Comparison of ENCODE assay signal across 8 cellular contexts in the genomic region with DNA sequence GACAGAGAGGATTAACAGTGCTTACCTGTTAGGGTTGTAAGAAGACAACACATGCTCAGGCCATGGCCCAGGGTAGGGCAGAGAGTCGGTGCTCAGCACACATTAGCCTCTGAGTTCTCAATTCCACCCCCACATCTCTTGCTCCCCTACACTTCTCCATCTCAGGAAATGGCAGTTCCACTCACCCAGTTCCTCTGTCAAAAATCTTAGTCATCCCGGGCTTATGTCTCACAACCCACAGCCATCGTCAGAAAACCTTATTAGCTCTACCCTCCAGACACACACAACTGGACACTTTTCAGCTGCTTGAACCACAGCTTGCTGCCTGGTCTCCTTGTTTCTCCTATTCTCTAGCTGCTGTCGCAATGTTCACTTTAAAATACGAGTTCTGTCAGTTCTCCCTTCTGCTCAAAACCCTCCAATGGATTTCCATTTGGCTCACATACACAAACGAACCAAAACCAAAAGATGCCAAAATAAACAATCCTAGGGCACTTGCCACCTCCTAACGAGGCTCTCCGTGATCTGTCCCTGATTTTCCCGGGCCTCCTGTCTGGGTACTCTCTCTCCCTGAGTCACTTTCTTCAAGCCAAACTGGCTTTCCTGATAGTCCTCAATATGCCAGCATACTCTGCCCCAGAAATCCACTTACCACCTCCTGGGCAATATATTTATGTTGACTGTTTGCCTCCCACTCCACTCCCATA.
DNase-seq lines count a peak whose midpoint lies in the region; ATAC-seq and TF ChIP-seq lines count a peak whose summit lies in the region.

No MANE protein-coding gene starts in this region.

- intact Hi-C loops in activated T-helper 1 cell treated with anti-CD3 and anti-CD28 coated beads, Interleukin-12 subunit alpha, Interleukin-12 subunit beta, Interleukin-2, Interleukin-4 antibody, amounts not matched to agents 30 ng/mL and 10 ng/mL and 1 ng/mL, durations not matched to agents 14 hours and 24 hours and 36 hours (cut with micrococcal nuclease), result no loop called here

- H3K27me3 Mint-ChIP-seq in activated T-helper 1 cell treated with anti-CD3 and anti-CD28 coated beads, Interleukin-12 subunit alpha, Interleukin-12 subunit beta, Interleukin-2, Interleukin-4 antibody, amounts not matched to agents 30 ng/mL and 10 ng/mL and 1 ng/mL, durations not matched to agents 14 hours and 24 hours and 36 hours (ENCODE audit: insufficient read depth), result no peaks in the 10 kb centered on the region

- H3K4me3 Mint-ChIP-seq in activated T-helper 1 cell treated with anti-CD3 and anti-CD28 coated beads, Interleukin-12 subunit alpha, Interleukin-12 subunit beta, Interleukin-2, Interleukin-4 antibody, amounts not matched to agents 30 ng/mL and 10 ng/mL and 1 ng/mL, durations not matched to agents 14 hours and 24 hours and 36 hours, result no peak overlapping the region

- H3K9me3 Mint-ChIP-seq in activated T-helper 1 cell treated with anti-CD3 and anti-CD28 coated beads, Interleukin-12 subunit alpha, Interleukin-12 subunit beta, Interleukin-2, Interleukin-4 antibody, amounts not matched to agents 30 ng/mL and 10 ng/mL and 1 ng/mL, durations not matched to agents 14 hours and 24 hours and 36 hours, result no peaks in the 10 kb centered on the region

- ATAC-seq in GM19372 (IDR thresholded peaks at IDR 0.05; ENCODE audit: low read depth, unreplicated experiment), result peak; percentile 48
- ATAC-seq in HG03354 (IDR thresholded peaks at IDR 0.05; ENCODE audit: poor library complexity, severe bottlenecking, unreplicated experiment), result peak; percentile 58
- ATAC-seq in stimulated activated naive CD8-positive, alpha-beta T cell treated with anti-CD3 and anti-CD28 coated beads, Interleukin-15, Interleukin-2, amounts not matched to agents 100 U/mL and 50 U/mL, for 24 hours, result peak; percentile 66

- peak overlapping the region; percentile 5 for H3K27ac Mint-ChIP-seq in activated T-helper 1 cell treated with anti-CD3 and anti-CD28 coated beads, Interleukin-12 subunit alpha, Interleukin-12 subunit beta, Interleukin-2, Interleukin-4 antibody, amounts not matched to agents 30 ng/mL and 10 ng/mL and 1 ng/mL, durations not matched to agents 14 hours and 24 hours and 36 hours

- peaks cover 26% of the 10 kb centered on the region for H3K4me1 Mint-ChIP-seq in activated T-helper 1 cell treated with anti-CD3 and anti-CD28 coated beads, Interleukin-12 subunit alpha, Interleukin-12 subunit beta, Interleukin-2, Interleukin-4 antibody, amounts not matched to agents 30 ng/mL and 10 ng/mL and 1 ng/mL, durations not matched to agents 14 hours and 24 hours and 36 hours (ENCODE audit: low read depth)

- H3K36me3 Mint-ChIP-seq in activated T-helper 1 cell treated with anti-CD3 and anti-CD28 coated beads, Interleukin-12 subunit alpha, Interleukin-12 subunit beta, Interleukin-2, Interleukin-4 antibody, amounts not matched to agents 30 ng/mL and 10 ng/mL and 1 ng/mL, durations not matched to agents 14 hours and 24 hours and 36 hours (ENCODE audit: low read depth), result no peaks in the 10 kb centered on the region

- H3K4me3 ChIP-seq in AG09309 (ENCODE audit: control insufficient read depth, low read depth, low read length), result no peak overlapping the region

- DNase-seq in AG09309 (ENCODE audit: low read depth) (peak; percentile 57), cortex of kidney (lab: John Stamatoyannopoulos, UW) (no peak), GM19238 (ENCODE audit: insufficient read length, low spot score) (no peak)
- DNase-seq in activated T-helper 1 cell treated with anti-CD3 and anti-CD28 coated beads, Interleukin-12 subunit alpha, Interleukin-12 subunit beta, Interleukin-2, Interleukin-4 antibody, amounts not matched to agents 30 ng/mL and 10 ng/mL and 1 ng/mL, durations not matched to agents 14 hours and 24 hours and 36 hours (ENCODE audit: low spot score), result peak; percentile 1
- no peak for DNase-seq in stimulated activated naive CD8-positive, alpha-beta T cell treated with anti-CD3 and anti-CD28 coated beads, Interleukin-15, Interleukin-2, amounts not matched to agents 100 U/mL and 50 U/mL, for 24 hours
- DNase-seq in activated CD4-positive, CD25-positive, alpha-beta regulatory T cell treated with anti-CD3 and anti-CD28 coated beads, Interleukin-2, amount 50 U/mL, for 72 hours, result no peak

- TF ChIP-seq CTCF in AG09309 (IDR thresholded peaks at IDR 0.05; ENCODE audit: control insufficient read depth, insufficient read depth, low read depth, low read length, missing control alignments), result no peak

Comparison
In these comparisons a context has a peak if more than half of its experiments do, and no peak if none do; other contexts are left out.
1. DNase-seq: peak in AG09309 (single experiment) and activated T-helper 1 cell treated with anti-CD3 and anti-CD28 coated beads, Interleukin-12 subunit alpha, Interleukin-12 subunit beta, Interleukin-2, Interleukin-4 antibody, amounts not matched to agents 30 ng/mL and 10 ng/mL and 1 ng/mL, durations not matched to agents 14 hours and 24 hours and 36 hours (single experiment); none in stimulated activated naive CD8-positive, alpha-beta T cell treated with anti-CD3 and anti-CD28 coated beads, Interleukin-15, Interleukin-2, amounts not matched to agents 100 U/mL and 50 U/mL, for 24 hours (single experiment), cortex of kidney (single experiment), activated CD4-positive, CD25-positive, alpha-beta regulatory T cell treated with anti-CD3 and anti-CD28 coated beads, Interleukin-2, amount 50 U/mL, for 72 hours (single experiment) and GM19238 (single experiment).
2. Peak in every context shown above with its lines, with median percentiles within 50 percentile points of each other: ATAC-seq.